ENCODE assay signal across 9 cellular contexts in genomic region chr2:105369777-105370690, GRCh38. TPM values are rescaled to one million over a fixed set of nuclear protein-coding genes. Genes with fewer than 3 reads are reported as not detected.
DNase-seq lines count a peak whose midpoint lies in the region; ATAC-seq and TF ChIP-seq lines count a peak whose summit lies in the region.
"Had no signal": no experiment of that assay in that cellular context is flagged by ENCODE, and none has a peak within 500 bp of the region (broad histone marks: within the 10 kb centered on the region; RNA-seq: fewer than 3 reads in every experiment).

No MANE protein-coding gene starts in this region.

- peaks cover 41% of the 10 kb centered on the region for H3K79me2 ChIP-seq in fibroblast of lung (ENCODE audit: control insufficient read depth, insufficient read depth, low read length)

- no peaks in the 10 kb centered on the region for H3K9me3 ChIP-seq in fibroblast of lung (ENCODE audit: control insufficient read depth, insufficient read depth, low read depth, low read length)

- no peak overlapping the region for H3K4me2 ChIP-seq in fibroblast of lung (ENCODE audit: extremely low read depth, insufficient read depth, low read length)

- H4K20me1 ChIP-seq in fibroblast of lung (ENCODE audit: control insufficient read depth, extremely low read depth, insufficient read depth, low read length): no peaks in the 10 kb centered on the region

- peaks cover 23% of the 10 kb centered on the region for H3K36me3 ChIP-seq in fibroblast of lung (ENCODE audit: control insufficient read depth, insufficient read depth, low read length)

- no peaks in the 10 kb centered on the region for H3K9me3 Mint-ChIP-seq in activated T-cell treated with anti-CD3 and anti-CD28 coated beads, Interleukin-2, amount 50 U/mL, for 72 hours
- no peaks in the 10 kb centered on the region for H3K9me3 Mint-ChIP-seq in neural crest cell
- H3K9me3 Mint-ChIP-seq in stimulated activated naive CD8-positive, alpha-beta T cell treated with anti-CD3 and anti-CD28 coated beads, Interleukin-15, amount 100 ng/mL, for 72 hours: no peaks in the 10 kb centered on the region
- H3K9me3 Mint-ChIP-seq: dendritic cell treated with granulocyte-macrophage colony-stimulating factor and Interleukin-4, amounts not matched to agents 40 ng/mL and 50 ng/mL, for 4 days had no signal

- peak; percentile 98 for TF ChIP-seq CTCF in HL-60 (IDR thresholded peaks at IDR 0.05; ENCODE audit: insufficient read depth, low read length)
- peak; percentile 74 to 87 for TF ChIP-seq CTCF in fibroblast of lung (conservative IDR thresholded peaks at IDR 0.05 in 1 of 2, IDR thresholded peaks at IDR 0.05 in 1 of 2; ENCODE audit: low read depth in 1 of 2, low read length in 2 of 2)
- peak; percentile 93 for TF ChIP-seq CTCF in neural crest cell (conservative IDR thresholded peaks at IDR 0.05)

- no peak overlapping the region for H3K9ac ChIP-seq in fibroblast of lung (ENCODE audit: insufficient read depth, low read length)

- H3K27me3 ChIP-seq in HL-60 (ENCODE audit: insufficient read depth, poor library complexity, severe bottlenecking) (peaks cover 7% of the 10 kb centered on the region), fibroblast of lung (ENCODE audit: control insufficient read depth, insufficient read depth, low read length) (no peaks in the 10 kb centered on the region)

- H3K27me3 Mint-ChIP-seq in activated T-cell treated with anti-CD3 and anti-CD28 coated beads, Interleukin-2, amount 50 U/mL, for 72 hours (ENCODE audit: low read depth): no peaks in the 10 kb centered on the region
- no peaks in the 10 kb centered on the region for H3K27me3 Mint-ChIP-seq in neural crest cell (ENCODE audit: low read depth)
- H3K27me3 Mint-ChIP-seq in stimulated activated naive CD8-positive, alpha-beta T cell treated with anti-CD3 and anti-CD28 coated beads, Interleukin-15, amount 100 ng/mL, for 72 hours: peaks cover 9% of the 10 kb centered on the region

- H3K27ac Mint-ChIP-seq in activated T-cell treated with anti-CD3 and anti-CD28 coated beads, Interleukin-2, amount 50 U/mL, for 72 hours: no peak overlapping the region
- H3K27ac Mint-ChIP-seq in neural crest cell (ENCODE audit: unreplicated experiment): no peak overlapping the region
- peak overlapping the region in 1 of 2 donors; percentile 10 for H3K27ac Mint-ChIP-seq in stimulated activated naive CD8-positive, alpha-beta T cell treated with anti-CD3 and anti-CD28 coated beads, Interleukin-15, amount 100 ng/mL, for 72 hours
- H3K27ac Mint-ChIP-seq: dendritic cell treated with granulocyte-macrophage colony-stimulating factor and Interleukin-4, amounts not matched to agents 40 ng/mL and 50 ng/mL, for 4 days had no signal

- peak; percentile 87 for DNase-seq in D341Med (ENCODE audit: low spot score)
- DNase-seq in HL-60 (ENCODE audit: low read depth in 1 of 2, low spot score in 1 of 2): peak; percentile 68 to 86
- DNase-seq in OCI-M1 (lab: John Stamatoyannopoulos, UW): peak; percentile 89
- DNase-seq in activated T-cell treated with anti-CD3 and anti-CD28 coated beads, Interleukin-2, amount 50 U/mL, for 72 hours: peak; percentile 84 to 86
- DNase-seq in fibroblast of lung (ENCODE audit: low read depth in 2 of 2): peak; percentile 80 to 90
- DNase-seq in neural crest cell (ENCODE audit: low read depth, low spot score): peak; percentile 87
- peak; percentile 77 to 85 for DNase-seq in stimulated activated naive CD8-positive, alpha-beta T cell treated with anti-CD3 and anti-CD28 coated beads, Interleukin-15, amount 100 ng/mL, for 72 hours

- peak overlapping the region; percentile 56 to 68 for H3K4me3 Mint-ChIP-seq in activated T-cell treated with anti-CD3 and anti-CD28 coated beads, Interleukin-2, amount 50 U/mL, for 72 hours
- no peak overlapping the region for H3K4me3 Mint-ChIP-seq in neural crest cell
- H3K4me3 Mint-ChIP-seq in stimulated activated naive CD8-positive, alpha-beta T cell treated with anti-CD3 and anti-CD28 coated beads, Interleukin-15, amount 100 ng/mL, for 72 hours: peak overlapping the region; percentile 53 to 54
- H3K4me3 Mint-ChIP-seq: dendritic cell treated with granulocyte-macrophage colony-stimulating factor and Interleukin-4, amounts not matched to agents 40 ng/mL and 50 ng/mL, for 4 days had no signal

- H3K27ac ChIP-seq in HL-60 (replicated peaks) (no peak overlapping the region), fibroblast of lung (ENCODE audit: insufficient read depth, low read length) (peak overlapping the region; percentile 44)

- H3K4me3 ChIP-seq in HL-60 (replicated peaks; ENCODE audit: insufficient read depth, low read length) (no peak overlapping the region), fibroblast of lung (replicated peaks in 1 of 4; ENCODE audit: control extremely low read depth in 1 of 4, insufficient read depth in 1 of 4, low read depth in 3 of 4, low read length in 4 of 4) (no peak overlapping the region)

- peaks cover 31% of the 10 kb centered on the region for H3K4me1 ChIP-seq in fibroblast of lung (ENCODE audit: control insufficient read depth, extremely low read depth, insufficient read depth, low read length)

- H3K36me3 Mint-ChIP-seq in activated T-cell treated with anti-CD3 and anti-CD28 coated beads, Interleukin-2, amount 50 U/mL, for 72 hours (ENCODE audit: insufficient read depth in 2 of 2): peaks cover 0 to 5% of the 10 kb centered on the region in 2 donors
- H3K36me3 Mint-ChIP-seq in neural crest cell (ENCODE audit: low read depth): no peaks in the 10 kb centered on the region

- no peak overlapping the region for H2AFZ ChIP-seq in fibroblast of lung (ENCODE audit: low read length)

- peaks cover 21% of the 10 kb centered on the region for H3K4me1 Mint-ChIP-seq in activated T-cell treated with anti-CD3 and anti-CD28 coated beads, Interleukin-2, amount 50 U/mL, for 72 hours (ENCODE audit: low read depth)
- H3K4me1 Mint-ChIP-seq in neural crest cell: peaks cover 24% of the 10 kb centered on the region
- peaks cover 12% of the 10 kb centered on the region for H3K4me1 Mint-ChIP-seq in stimulated activated naive CD8-positive, alpha-beta T cell treated with anti-CD3 and anti-CD28 coated beads, Interleukin-15, amount 100 ng/mL, for 72 hours

- ATAC-seq in GM21367 (IDR thresholded peaks at IDR 0.05; ENCODE audit: unreplicated experiment): peak; percentile 92
- peak; percentile 92 to 97 for ATAC-seq in activated T-cell treated with anti-CD3 and anti-CD28 coated beads, Interleukin-2, amount 50 U/mL, for 72 hours (replicated peaks in 1 of 2)
- ATAC-seq in stimulated activated naive CD8-positive, alpha-beta T cell treated with anti-CD3 and anti-CD28 coated beads, Interleukin-15, amount 100 ng/mL, for 72 hours: peak; percentile 98

RNA-seq across cellular contexts. Expression of gene FHL2, which starts 28.8 kb away (rescaled TPM):
- total RNA-seq in activated T-cell treated with anti-CD3 and anti-CD28 coated beads, Interleukin-2, amount 50 U/mL, for 72 hours: 1 to 10 TPM; 2.2 to 7.1 TPM
- total RNA-seq in fibroblast of lung: 120 and 144 TPM in 2 replicates
- 415 and 421 TPM in 2 replicates for polyA plus RNA-seq in fibroblast of lung
- 318 and 323 TPM in 2 replicates for polyA plus RNA-seq in fibroblast of lung (2012)
- polyA minus RNA-seq in fibroblast of lung (ENCODE audit: low replicate concordance): 483 and 485 TPM in 2 replicates
- 3.8 and 4.8 TPM in 2 replicates for total RNA-seq in neural crest cell

RNA-seq across cellular contexts. Expression of gene C2orf49, which starts 32.7 kb away (rescaled TPM):
- 10 to 100 TPM; 15.9 to 18.9 TPM for total RNA-seq in activated T-cell treated with anti-CD3 and anti-CD28 coated beads, Interleukin-2, amount 50 U/mL, for 72 hours
- total RNA-seq in fibroblast of lung (23.4 and 28.4 TPM in 2 replicates), neural crest cell (19.9 and 20.0 TPM in 2 replicates)
- polyA plus RNA-seq in fibroblast of lung: 17.0 and 20.9 TPM in 2 replicates
- 13.5 and 15.6 TPM in 2 replicates for polyA plus RNA-seq in fibroblast of lung (2012)
- 0.75 and 1.3 TPM in 2 replicates for polyA minus RNA-seq in fibroblast of lung (ENCODE audit: low replicate concordance)

RNA-seq across cellular contexts. Expression of gene TGFBRAP1, which starts 40.5 kb away (rescaled TPM):
- 10 to 100 TPM; 13.8 to 21.5 TPM for total RNA-seq in activated T-cell treated with anti-CD3 and anti-CD28 coated beads, Interleukin-2, amount 50 U/mL, for 72 hours
- total RNA-seq in fibroblast of lung (14.1 and 14.9 TPM in 2 replicates), neural crest cell (19.6 and 23.8 TPM in 2 replicates)
- polyA plus RNA-seq in fibroblast of lung: 8.5 and 9.7 TPM in 2 replicates
- 12.6 and 13.0 TPM in 2 replicates for polyA plus RNA-seq in fibroblast of lung (2012)
- polyA minus RNA-seq in fibroblast of lung (ENCODE audit: low replicate concordance): 22.1 and 26.9 TPM in 2 replicates

Comparison
In these comparisons a context has a peak if more than half of its experiments do, and no peak if none do; other contexts are left out.
1. RNA of gene FHL2, which starts 28.8 kb away (total RNA-seq): 120 to 144 TPM in fibroblast of lung; 2.2 to 7.1 TPM in activated T-cell treated with anti-CD3 and anti-CD28 coated beads, Interleukin-2, amount 50 U/mL, for 72 hours and 3.8 to 4.8 TPM in neural crest cell; every median in the first group is over 10 times any median in the second.
2. Peak in every context shown above with its lines, with median percentiles within 50 percentile points of each other: DNase-seq, ATAC-seq and CTCF ChIP-seq.